ENCODE assay signal across 17 cellular contexts in the genomic region with DNA sequence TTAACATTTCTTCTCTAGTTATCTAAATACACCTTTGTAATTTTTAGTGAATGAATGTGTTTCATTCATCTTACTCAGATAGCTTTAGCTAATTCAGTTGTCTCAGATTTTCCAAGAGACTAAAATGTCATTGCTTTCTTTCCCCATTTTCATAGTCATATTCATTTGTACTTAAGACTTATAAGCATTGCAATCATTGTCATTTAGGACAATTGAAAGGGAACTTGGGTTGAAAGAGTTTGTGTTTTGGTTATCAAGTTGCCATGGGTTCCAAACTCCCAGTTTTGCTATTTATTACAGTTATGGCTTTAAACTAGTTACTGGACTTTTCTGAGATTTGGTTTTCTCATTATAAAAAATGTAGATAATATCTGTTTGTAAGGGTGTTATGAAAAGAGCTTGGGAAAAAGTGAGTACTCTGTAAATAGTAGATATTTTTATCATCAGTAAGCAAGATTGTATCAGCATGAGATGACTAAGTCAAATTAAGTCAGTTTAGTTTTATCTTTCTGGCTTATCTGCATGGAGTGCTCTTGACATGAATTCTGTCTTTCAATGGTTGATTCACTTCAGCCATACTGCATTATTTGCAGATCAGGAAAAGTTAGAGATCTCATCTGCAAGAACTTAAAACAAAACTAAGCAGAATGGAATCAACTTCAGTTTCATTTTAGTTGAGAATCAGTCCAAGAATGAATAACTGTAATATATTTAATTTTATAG.
DNase-seq lines count a peak whose midpoint lies in the region; FAIRE-seq and TF ChIP-seq lines count a peak whose summit lies in the region.
"Had no signal": no experiment of that assay in that cellular context is flagged by ENCODE, and none has a peak within 500 bp of the region (broad histone marks: within the 10 kb centered on the region; RNA-seq: fewer than 3 reads in every experiment).

No MANE protein-coding gene starts in this region.

- H3K36me3 ChIP-seq in suprapubic skin, result no peaks in the 10 kb centered on the region
- H3K36me3 ChIP-seq: left ventricle myocardium inferior, tibial nerve had no signal

- TF ChIP-seq POLR2A in GM12891 (IDR thresholded peaks at IDR 0.05; ENCODE audit: low read depth, low read length) (no peak), suprapubic skin (IDR thresholded peaks at IDR 0.05) (no peak)

- TF ChIP-seq CTCF in AG09319 (IDR thresholded peaks at IDR 0.05; ENCODE audit: low read depth, low read length) (no peak), fibroblast of pulmonary artery (IDR thresholded peaks at IDR 0.05; ENCODE audit: low read length, missing control alignments) (no peak), suprapubic skin (IDR thresholded peaks at IDR 0.05) (no peak)

- H3K27me3 ChIP-seq in suprapubic skin, result no peaks in the 10 kb centered on the region
- H3K27me3 ChIP-seq: tibial nerve had no signal

- DNase-seq in AG09319 (ENCODE audit: extremely low read depth, low read depth) (peak; percentile 15), GM12891 (ENCODE audit: insufficient read length, low spot score) (no peak), fibroblast of pulmonary artery (ENCODE audit: low read depth) (peak; percentile 31), suprapubic skin (ENCODE audit: low spot score in 2 of 2) (no peak), cerebellum (ENCODE audit: low spot score) (no peak), GM19240 (ENCODE audit: insufficient read length, low spot score) (no peak), inferior parietal cortex (ENCODE audit: extremely low spot score) (no peak)
- DNase-seq: activated naive CD4-positive, alpha-beta T cell treated with anti-CD3 and anti-CD28 coated beads for 36 hours; hippocampal formation; left ventricle myocardium inferior; naive thymus-derived CD8-positive, alpha-beta T cell; NCI-H1092 treated with DMSO at 0.1 percent for 48 hours; NCI-H345 had no signal

- H3K9me3 ChIP-seq in suprapubic skin, result no peaks in the 10 kb centered on the region
- H3K9me3 ChIP-seq: left ventricle myocardium inferior, tibial nerve had no signal

- H3K4me3 ChIP-seq in fibroblast of pulmonary artery (replicated peaks; ENCODE audit: low read depth, low read length) (no peak overlapping the region), suprapubic skin (no peak overlapping the region)
- H3K4me3 ChIP-seq: GM23338, left ventricle myocardium inferior, tibial nerve had no signal

- peak; percentile 78 for FAIRE-seq in GM12891 (lab: Jason Lieb, UNC)
- FAIRE-seq: HepG2 had no signal

- peaks cover 31% of the 10 kb centered on the region for H3K4me1 ChIP-seq in suprapubic skin

- H3K27ac ChIP-seq in suprapubic skin, result no peak overlapping the region
- H3K27ac ChIP-seq: left ventricle myocardium inferior, tibial nerve had no signal

- no peak for TF ChIP-seq EP300 in suprapubic skin (IDR thresholded peaks at IDR 0.05)

TF ChIP-seq in GM12891, 5 proteins besides CTCF, POLR2A, EP300 and RAD21:
- TF ChIP-seq PAX5 (IDR thresholded peaks at IDR 0.05; ENCODE audit: insufficient read depth, low read length, severe bottlenecking), result no peak

TF ChIP-seq in PFSK-1, 5 proteins besides CTCF, POLR2A, EP300 and RAD21:
- TF ChIP-seq SIN3A (IDR thresholded peaks at IDR 0.05; ENCODE audit: borderline replicate concordance, insufficient read depth, low read length), result peak; percentile 57; the same call in 1 of the 2 replicates
- TF ChIP-seq, protein P1, sequence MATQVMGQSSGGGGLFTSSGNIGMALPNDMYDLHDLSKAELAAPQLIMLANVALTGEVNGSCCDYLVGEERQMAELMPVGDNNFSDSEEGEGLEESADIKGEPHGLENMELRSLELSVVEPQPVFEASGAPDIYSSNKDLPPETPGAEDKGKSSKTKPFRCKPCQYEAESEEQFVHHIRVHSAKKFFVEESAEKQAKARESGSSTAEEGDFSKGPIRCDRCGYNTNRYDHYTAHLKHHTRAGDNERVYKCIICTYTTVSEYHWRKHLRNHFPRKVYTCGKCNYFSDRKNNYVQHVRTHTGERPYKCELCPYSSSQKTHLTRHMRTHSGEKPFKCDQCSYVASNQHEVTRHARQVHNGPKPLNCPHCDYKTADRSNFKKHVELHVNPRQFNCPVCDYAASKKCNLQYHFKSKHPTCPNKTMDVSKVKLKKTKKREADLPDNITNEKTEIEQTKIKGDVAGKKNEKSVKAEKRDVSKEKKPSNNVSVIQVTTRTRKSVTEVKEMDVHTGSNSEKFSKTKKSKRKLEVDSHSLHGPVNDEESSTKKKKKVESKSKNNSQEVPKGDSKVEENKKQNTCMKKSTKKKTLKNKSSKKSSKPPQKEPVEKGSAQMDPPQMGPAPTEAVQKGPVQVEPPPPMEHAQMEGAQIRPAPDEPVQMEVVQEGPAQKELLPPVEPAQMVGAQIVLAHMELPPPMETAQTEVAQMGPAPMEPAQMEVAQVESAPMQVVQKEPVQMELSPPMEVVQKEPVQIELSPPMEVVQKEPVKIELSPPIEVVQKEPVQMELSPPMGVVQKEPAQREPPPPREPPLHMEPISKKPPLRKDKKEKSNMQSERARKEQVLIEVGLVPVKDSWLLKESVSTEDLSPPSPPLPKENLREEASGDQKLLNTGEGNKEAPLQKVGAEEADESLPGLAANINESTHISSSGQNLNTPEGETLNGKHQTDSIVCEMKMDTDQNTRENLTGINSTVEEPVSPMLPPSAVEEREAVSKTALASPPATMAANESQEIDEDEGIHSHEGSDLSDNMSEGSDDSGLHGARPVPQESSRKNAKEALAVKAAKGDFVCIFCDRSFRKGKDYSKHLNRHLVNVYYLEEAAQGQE (IDR thresholded peaks at IDR 0.05; ENCODE audit: insufficient read depth in 1 of 2, low read depth in 2 of 2, low read length in 2 of 2), result no peak

Comparison
In these comparisons a context has a peak if more than half of its experiments do, and no peak if none do; other contexts are left out.
1. DNase-seq: peak in AG09319 (single experiment) and fibroblast of pulmonary artery (single experiment); none in GM12891 (single experiment), suprapubic skin (0 of 2), cerebellum (single experiment), GM19240 (single experiment) and inferior parietal cortex (single experiment).